Comparison of ENCODE assay signal across 8 cellular contexts in the genomic region with DNA sequence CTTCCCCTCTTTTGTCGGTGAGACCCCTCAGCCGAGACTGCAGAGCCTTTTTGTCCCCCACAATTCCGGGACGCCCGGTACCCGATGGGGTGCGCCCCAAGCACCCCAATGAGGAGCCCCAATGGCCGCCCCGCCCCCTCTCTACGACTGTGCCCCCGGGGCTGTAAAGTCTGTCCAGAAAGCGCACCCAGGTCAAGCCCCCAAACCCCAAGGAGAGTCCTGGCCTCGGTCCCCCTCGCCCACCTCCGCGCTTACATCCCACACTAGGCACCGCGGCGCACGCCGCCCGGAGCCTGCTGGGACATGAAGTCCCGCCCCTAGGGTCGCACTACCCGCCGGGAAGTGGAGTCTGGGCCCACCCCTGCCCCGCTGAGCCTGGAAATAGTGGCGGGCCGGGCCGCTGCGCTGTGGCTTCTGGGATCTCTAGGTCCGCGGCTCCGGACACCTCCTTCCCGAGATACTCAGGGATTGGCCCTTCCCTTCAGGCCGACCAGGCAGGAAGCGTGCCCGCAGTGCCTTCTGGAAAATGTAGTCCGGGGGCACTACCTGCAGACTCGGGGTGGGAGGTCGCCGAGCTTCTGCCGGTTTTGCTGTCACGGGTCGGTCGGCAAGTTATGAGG. TPM values are rescaled to one million over a fixed set of nuclear protein-coding genes. Genes with fewer than 3 reads are reported as not detected.
DNase-seq lines count a peak whose midpoint lies in the region; ATAC-seq and TF ChIP-seq lines count a peak whose summit lies in the region.

A gene (minus strand): TSS at position 281 of the 620 bp plus-strand sequence. CDS start 442 bp downstream, outside the sequence.

- POLR2A ChIA-PET in IMR-90 (lab: Charles Lee; ENCODE audit: unreplicated experiment): interaction anchor here (0.6 kb wide), 1 partner anchor 8 kb away, joined by 6 read pairs; a partner anchor contains a TSS

- peak within 1 kb of the TSS; percentile 92 for H2AFZ ChIP-seq in IMR-90 (replicated peaks; ENCODE audit: low read length, poor library complexity)

- no peak within 1 kb of the TSS for H2BK5ac ChIP-seq in IMR-90 (ENCODE audit: low read depth, low read length, poor library complexity, severe bottlenecking)

- TF ChIP-seq RAD21 in IMR-90 (IDR thresholded peaks at IDR 0.05; ENCODE audit: low read length): no peak

- peak within 1 kb of the TSS; percentile 60 for H4K5ac ChIP-seq in IMR-90 (ENCODE audit: low read depth, low read length)

- peak within 1 kb of the TSS; percentile 27 for H3K56ac ChIP-seq in IMR-90 (ENCODE audit: extremely low read depth, insufficient read depth, low read length)

- H2AK9ac ChIP-seq in IMR-90 (replicated peaks; ENCODE audit: low read depth, low read length, poor library complexity): peak within 1 kb of the TSS; percentile 95

- ATAC-seq in GM21447 (IDR thresholded peaks at IDR 0.05; ENCODE audit: unreplicated experiment) (peak; percentile 50), IMR-90 (ENCODE audit: low read depth) (peak; percentile 99)

- peaks cover 13% of the 10 kb centered on the region for H3K9me1 ChIP-seq in IMR-90 (ENCODE audit: insufficient read depth, low read length)

- dilution Hi-C loops in IMR-90 (cut with HindIII; ENCODE audit: low sequenced_read_pairs, unreplicated experiment): no loop called here

- no peaks in the 10 kb centered on the region for H3K9me3 ChIP-seq in IMR-90 (ENCODE audit: control insufficient read depth, insufficient read depth, low read length)

- peak within 1 kb of the TSS; percentile 39; the same call in 1 of the 2 replicates for H3K27ac ChIP-seq in IMR-90 (ENCODE audit: insufficient read depth, low read length)

- intact Hi-C loops in IMR-90 (cut with micrococcal nuclease): no loop called here

- TF ChIP-seq POLR2A in IMR-90 (IDR thresholded peaks at IDR 0.05; ENCODE audit: low read depth, low read length): peak; percentile 75

- H3K4me3 ChIP-seq in IMR-90 (ENCODE audit: insufficient read depth, low read depth, low read length): peak within 1 kb of the TSS; percentile 65

- H4K20me1 ChIP-seq in IMR-90 (ENCODE audit: insufficient read depth, low read length): no peaks in the 10 kb centered on the region

- H3K27me3 ChIP-seq in IMR-90 (ENCODE audit: control insufficient read depth, insufficient read depth, low read length): no peaks in the 10 kb centered on the region; the same call in 1 of the 2 replicates

- H3K4ac ChIP-seq in IMR-90 (ENCODE audit: low read depth, low read length): peak within 1 kb of the TSS; percentile 63

- peak within 1 kb of the TSS; percentile 93 for H4K8ac ChIP-seq in IMR-90 (ENCODE audit: low read depth in 2 of 2, low read length in 2 of 2)

- peak within 1 kb of the TSS; percentile 87; the same call in 1 of the 2 replicates for H3K14ac ChIP-seq in IMR-90 (replicated peaks; ENCODE audit: low read depth, low read length)

- peak within 1 kb of the TSS; percentile 38; the same call in 1 of the 2 replicates for H3K23ac ChIP-seq in IMR-90 (ENCODE audit: low read depth, low read length)

- peaks cover 5% of the 10 kb centered on the region for H3K4me1 ChIP-seq in IMR-90 (ENCODE audit: control insufficient read depth, insufficient read depth, low read length)

- no TSS peak for BruUV-seq in IMR-90 (replicated peaks; lab: Mats Ljungman, UMichigan)

- H3K79me1 ChIP-seq in IMR-90 (ENCODE audit: low read depth in 1 of 2, low read length in 2 of 2): peaks cover 0 to 29% of the 10 kb centered on the region in 2 experiments; a peak in 3 of 4 replicates

- H2BK120ac ChIP-seq in IMR-90 (ENCODE audit: low read depth, low read length): no peak within 1 kb of the TSS

- H3K18ac ChIP-seq in IMR-90 (ENCODE audit: low read depth, low read length): no peak within 1 kb of the TSS

- H3K9ac ChIP-seq in IMR-90 (ENCODE audit: low read depth, low read length): peak within 1 kb of the TSS; percentile 67

- DNase-seq in COLO668 (lab: John Stamatoyannopoulos, UW; ENCODE audit: unreplicated experiment): peak; percentile 97
- peak; percentile 93 for DNase-seq in IMR-90
- DNase-seq in OCI-M2 (lab: John Stamatoyannopoulos, UW; ENCODE audit: unreplicated experiment): peak; percentile 79
- peak; percentile 76 for DNase-seq in activated T-cell treated with anti-CD3 and anti-CD28 coated beads for 24 hours (ENCODE audit: low read depth)
- DNase-seq in epidermal melanocyte (ENCODE audit: insufficient read length, low spot score): peak; percentile 100
- DNase-seq in middle frontal gyrus (ENCODE audit: extremely low spot score, low spot score): peak; percentile 93
- peak; percentile 49 for DNase-seq in stimulated activated CD8-positive, alpha-beta memory T cell treated with anti-CD3 and anti-CD28 coated beads, Interleukin-2, amount 100 ng/mL, for 1 hour (ENCODE audit: low read depth in 2 of 2)

- WGBS in IMR-90 (ENCODE audit: extremely low coverage in 2 of 2, insufficient read length in 1 of 2), 2 experiments: 0% methylated on average over 8 of the region's 46 CpGs; no CpG with 5 or more reads in 1 of the 2 experiments

- peak within 1 kb of the TSS; percentile 68 for H2AK5ac ChIP-seq in IMR-90 (ENCODE audit: low read depth, low read length)

- CTCF ChIA-PET in IMR-90 (lab: Yijun Ruan, JAX): no interaction called here

- TF ChIP-seq CTCF in IMR-90 (conservative IDR thresholded peaks at IDR 0.05; ENCODE audit: low read depth, low read length): no peak

- in situ Hi-C loops in IMR-90 (cut with MboI; ENCODE audit: low sequenced_read_pairs): no loop called here

- peak within 1 kb of the TSS; percentile 5; the same call in 1 of the 3 replicates for H2BK15ac ChIP-seq in IMR-90 (ENCODE audit: low read depth, low read length)

- peak within 1 kb of the TSS; percentile 92 for H3K4me2 ChIP-seq in IMR-90 (ENCODE audit: low read depth, low read length)

- H3K36me3 ChIP-seq in IMR-90 (ENCODE audit: control insufficient read depth, insufficient read depth, low read length): peaks cover 14% of the 10 kb centered on the region

- H2BK20ac ChIP-seq in IMR-90 (ENCODE audit: low read depth, low read length): no peak within 1 kb of the TSS

- peak within 1 kb of the TSS; percentile 50; the same call in 1 of the 2 replicates for H4K91ac ChIP-seq in IMR-90 (ENCODE audit: insufficient read depth, low read depth, low read length)

TF ChIP-seq in IMR-90, 13 proteins besides CTCF, POLR2A, EP300 and RAD21:
- TF ChIP-seq FOS (IDR thresholded peaks at IDR 0.05; ENCODE audit: low read depth, low read length) (no peak), BHLHE40 (IDR thresholded peaks at IDR 0.05; ENCODE audit: low read depth, low read length) (peak; percentile 59; the same call in 1 of the 2 replicates), CHD1 (IDR thresholded peaks at IDR 0.05; ENCODE audit: low read depth, low read length) (no peak), SMC3 (IDR thresholded peaks at IDR 0.05; ENCODE audit: low read depth, low read length) (no peak), MAZ (IDR thresholded peaks at IDR 0.05; ENCODE audit: borderline replicate concordance, low read depth, low read length) (peak; percentile 61; the same call in 1 of the 2 replicates), MXI1 (IDR thresholded peaks at IDR 0.05; ENCODE audit: borderline replicate concordance, low read depth, low read length) (peak; percentile 82; the same call in 1 of the 2 replicates), RCOR1 (IDR thresholded peaks at IDR 0.05; ENCODE audit: insufficient replicate concordance, low read length) (no peak), CEBPB (IDR thresholded peaks at IDR 0.05; ENCODE audit: low read depth, low read length) (no peak), NFE2L2 (IDR thresholded peaks at IDR 0.05; ENCODE audit: low read depth, low read length) (no peak), RFX5 (IDR thresholded peaks at IDR 0.05; ENCODE audit: low read depth, low read length) (no peak), MAFK (IDR thresholded peaks at IDR 0.05; ENCODE audit: low read depth, low read length) (no peak)
- TF ChIP-seq, protein P1, sequence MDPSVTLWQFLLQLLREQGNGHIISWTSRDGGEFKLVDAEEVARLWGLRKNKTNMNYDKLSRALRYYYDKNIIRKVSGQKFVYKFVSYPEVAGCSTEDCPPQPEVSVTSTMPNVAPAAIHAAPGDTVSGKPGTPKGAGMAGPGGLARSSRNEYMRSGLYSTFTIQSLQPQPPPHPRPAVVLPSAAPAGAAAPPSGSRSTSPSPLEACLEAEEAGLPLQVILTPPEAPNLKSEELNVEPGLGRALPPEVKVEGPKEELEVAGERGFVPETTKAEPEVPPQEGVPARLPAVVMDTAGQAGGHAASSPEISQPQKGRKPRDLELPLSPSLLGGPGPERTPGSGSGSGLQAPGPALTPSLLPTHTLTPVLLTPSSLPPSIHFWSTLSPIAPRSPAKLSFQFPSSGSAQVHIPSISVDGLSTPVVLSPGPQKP (IDR thresholded peaks at IDR 0.05; ENCODE audit: borderline replicate concordance, low read depth, low read length): no peak
- TF ChIP-seq, protein P2, sequence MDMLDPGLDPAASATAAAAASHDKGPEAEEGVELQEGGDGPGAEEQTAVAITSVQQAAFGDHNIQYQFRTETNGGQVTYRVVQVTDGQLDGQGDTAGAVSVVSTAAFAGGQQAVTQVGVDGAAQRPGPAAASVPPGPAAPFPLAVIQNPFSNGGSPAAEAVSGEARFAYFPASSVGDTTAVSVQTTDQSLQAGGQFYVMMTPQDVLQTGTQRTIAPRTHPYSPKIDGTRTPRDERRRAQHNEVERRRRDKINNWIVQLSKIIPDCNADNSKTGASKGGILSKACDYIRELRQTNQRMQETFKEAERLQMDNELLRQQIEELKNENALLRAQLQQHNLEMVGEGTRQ (IDR thresholded peaks at IDR 0.05; ENCODE audit: low read depth, low read length): no peak

RNA-seq across cellular contexts. Expression of the gene that starts here (rescaled TPM):
- 8.8 and 9.4 TPM in 2 replicates for total RNA-seq in IMR-90 (2012; rRNA removed)
- 35.7 and 44.7 TPM in 2 replicates for polyA plus RNA-seq in IMR-90 (2012; rRNA removed)
- polyA plus RNA-seq in IMR-90 (2012; cell fraction: cytosol; rRNA removed): 18.9 and 33.6 TPM in 2 replicates
- 65.7 and 129 TPM in 2 replicates for polyA plus RNA-seq in IMR-90 (2012; cell fraction: nucleus; rRNA removed; ENCODE audit: low replicate concordance)

Comparison
In these comparisons a context has a peak if more than half of its experiments do, and no peak if none do; other contexts are left out.
1. Peak in every context shown above with its lines: DNase-seq, ATAC-seq, H3K4me3 ChIP-seq and H3K27ac ChIP-seq.
2. DNase-seq: peak in every context shown above with its lines; median percentile 100 in epidermal melanocyte; 97 in COLO668; 93 in IMR-90; 93 in middle frontal gyrus; 79 in OCI-M2; 76 in activated T-cell treated with anti-CD3 and anti-CD28 coated beads for 24 hours; 49 in stimulated activated CD8-positive, alpha-beta memory T cell treated with anti-CD3 and anti-CD28 coated beads, Interleukin-2, amount 100 ng/mL, for 1 hour.